Comparison of ENCODE assay signal across 27 cellular contexts in genomic region chr20:11072982-11073381, GRCh38.
"Had no signal": no experiment of that assay in that cellular context is flagged by ENCODE, and none has a peak within 500 bp of the region (broad histone marks: within the 10 kb centered on the region; RNA-seq: fewer than 3 reads in every experiment).

No MANE protein-coding gene starts in this region.

- H3K27ac Mint-ChIP-seq: activated CD4-positive, alpha-beta memory T cell treated with anti-CD3 and anti-CD28 coated beads, Interleukin-2, amount 10 ng/mL, durations not matched to agents 7 days and 5 days; activated CD4-positive, alpha-beta T cell treated with anti-CD3 and anti-CD28 coated beads, Interleukin-2, amount 10 ng/mL, durations not matched to agents 7 days and 5 days; activated naive CD4-positive, alpha-beta T cell treated with anti-CD3 and anti-CD28 coated beads, Interleukin-2, amount 10 ng/mL, durations not matched to agents 7 days and 5 days; activated naive CD4-positive, alpha-beta T cell treated with anti-CD3 and anti-CD28 coated beads, Interleukin-2, amount 50 U/mL, for 72 hours; activated naive CD8-positive, alpha-beta T cell treated with anti-CD3 and anti-CD28 coated beads, Interleukin-2, amount 10 ng/mL, durations not matched to agents 7 days and 5 days; activated T-cell treated with anti-CD3 and anti-CD28 coated beads, Interleukin-2, amount 50 U/mL, for 24 hours; activated T-cell treated with anti-CD3 and anti-CD28 coated beads, Interleukin-2, amount 50 U/mL, for 72 hours; endodermal cell; T-helper 17 cell; T-helper 2 cell treated with Interferon-gamma antibody and Interleukin-4, amounts not matched to agents 5 μg/mL and 100 μg/mL, for 36 hours; WTC11 had no signal

- H3K9me3 ChIP-seq: body of pancreas had no signal

- H3K36me3 Mint-ChIP-seq: activated naive CD4-positive, alpha-beta T cell treated with anti-CD3 and anti-CD28 coated beads, Interleukin-2, amount 10 ng/mL, durations not matched to agents 7 days and 5 days; activated naive CD4-positive, alpha-beta T cell treated with anti-CD3 and anti-CD28 coated beads, Interleukin-2, amount 50 U/mL, for 72 hours; activated naive CD8-positive, alpha-beta T cell treated with anti-CD3 and anti-CD28 coated beads, Interleukin-2, amount 10 ng/mL, durations not matched to agents 7 days and 5 days; WTC11 had no signal

- H3K4me1 Mint-ChIP-seq: activated CD4-positive, alpha-beta memory T cell treated with anti-CD3 and anti-CD28 coated beads, Interleukin-2, amount 10 ng/mL, durations not matched to agents 7 days and 5 days; activated CD4-positive, alpha-beta T cell treated with anti-CD3 and anti-CD28 coated beads, Interleukin-2, amount 10 ng/mL, durations not matched to agents 7 days and 5 days; activated naive CD4-positive, alpha-beta T cell treated with anti-CD3 and anti-CD28 coated beads, Interleukin-2, amount 10 ng/mL, durations not matched to agents 7 days and 5 days; activated naive CD8-positive, alpha-beta T cell treated with anti-CD3 and anti-CD28 coated beads, Interleukin-2, amount 10 ng/mL, durations not matched to agents 7 days and 5 days; T-helper 17 cell; WTC11 had no signal

- H3K27ac ChIP-seq: body of pancreas, VCaP had no signal

- H3K4me1 ChIP-seq: body of pancreas had no signal

- H3K4me3 ChIP-seq: body of pancreas, dorsolateral prefrontal cortex had no signal

- H3K4me3 Mint-ChIP-seq: activated CD4-positive, alpha-beta memory T cell treated with anti-CD3 and anti-CD28 coated beads, Interleukin-2, amount 10 ng/mL, durations not matched to agents 7 days and 5 days; activated CD4-positive, alpha-beta T cell treated with anti-CD3 and anti-CD28 coated beads, Interleukin-2, amount 10 ng/mL, durations not matched to agents 7 days and 5 days; activated naive CD4-positive, alpha-beta T cell treated with anti-CD3 and anti-CD28 coated beads, Interleukin-2, amount 10 ng/mL, durations not matched to agents 7 days and 5 days; activated naive CD8-positive, alpha-beta T cell treated with anti-CD3 and anti-CD28 coated beads, Interleukin-2, amount 10 ng/mL, durations not matched to agents 7 days and 5 days; activated T-cell treated with anti-CD3 and anti-CD28 coated beads, Interleukin-2, amount 50 U/mL, for 24 hours; activated T-cell treated with anti-CD3 and anti-CD28 coated beads, Interleukin-2, amount 50 U/mL, for 72 hours; endodermal cell; T-helper 17 cell; T-helper 2 cell treated with Interferon-gamma antibody and Interleukin-4, amounts not matched to agents 5 μg/mL and 100 μg/mL, for 36 hours; WTC11 had no signal

- DNase-seq: activated CD4-positive, alpha-beta memory T cell treated with anti-CD3 and anti-CD28 coated beads, Interleukin-2, amount 10 ng/mL, durations not matched to agents 7 days and 5 days; activated CD4-positive, alpha-beta T cell treated with anti-CD3 and anti-CD28 coated beads for 1 hour; activated CD4-positive, alpha-beta T cell treated with anti-CD3 and anti-CD28 coated beads for 4 hours; activated CD4-positive, alpha-beta T cell treated with anti-CD3 and anti-CD28 coated beads, Interleukin-2, amount 10 ng/mL, durations not matched to agents 7 days and 5 days; activated CD4-positive, alpha-beta T cell treated with anti-CD3 and anti-CD28 coated beads, Interleukin-2, amount 50 U/mL, for 4 hours; activated CD8-positive, alpha-beta memory T cell treated with anti-CD3 and anti-CD28 coated beads, Interleukin-2, amount 50 U/mL, for 48 hours; activated gamma-delta T cell; activated naive CD4-positive, alpha-beta T cell; activated naive CD4-positive, alpha-beta T cell treated with anti-CD3 and anti-CD28 coated beads, Interleukin-2, amount 10 ng/mL, durations not matched to agents 7 days and 5 days; activated naive CD8-positive, alpha-beta T cell treated with anti-CD3 and anti-CD28 coated beads, Interleukin-2, amount 10 ng/mL, durations not matched to agents 7 days and 5 days; activated T-cell treated with anti-CD3 and anti-CD28 coated beads for 4 hours; activated T-cell treated with anti-CD3 and anti-CD28 coated beads, Interleukin-2, amount 50 U/mL, for 24 hours; activated T-cell treated with anti-CD3 and anti-CD28 coated beads, Interleukin-2, amount 50 U/mL, for 72 hours; body of pancreas; caudate nucleus; dorsolateral prefrontal cortex; effector memory CD4-positive, alpha-beta T cell; endodermal cell; foreskin fibroblast; head of caudate nucleus; T-helper 1 cell; T-helper 17 cell; T1000 had no signal

- H3K27me3 Mint-ChIP-seq: activated CD4-positive, alpha-beta memory T cell treated with anti-CD3 and anti-CD28 coated beads, Interleukin-2, amount 10 ng/mL, durations not matched to agents 7 days and 5 days; activated CD4-positive, alpha-beta T cell treated with anti-CD3 and anti-CD28 coated beads, Interleukin-2, amount 10 ng/mL, durations not matched to agents 7 days and 5 days; activated naive CD4-positive, alpha-beta T cell treated with anti-CD3 and anti-CD28 coated beads, Interleukin-2, amount 10 ng/mL, durations not matched to agents 7 days and 5 days; activated naive CD8-positive, alpha-beta T cell treated with anti-CD3 and anti-CD28 coated beads, Interleukin-2, amount 10 ng/mL, durations not matched to agents 7 days and 5 days; activated T-cell treated with anti-CD3 and anti-CD28 coated beads, Interleukin-2, amount 50 U/mL, for 24 hours; T-helper 17 cell had no signal

- H3K27me3 ChIP-seq: body of pancreas, dorsolateral prefrontal cortex had no signal
